8 cellular contexts compared by ENCODE assay signal in the genomic region with DNA sequence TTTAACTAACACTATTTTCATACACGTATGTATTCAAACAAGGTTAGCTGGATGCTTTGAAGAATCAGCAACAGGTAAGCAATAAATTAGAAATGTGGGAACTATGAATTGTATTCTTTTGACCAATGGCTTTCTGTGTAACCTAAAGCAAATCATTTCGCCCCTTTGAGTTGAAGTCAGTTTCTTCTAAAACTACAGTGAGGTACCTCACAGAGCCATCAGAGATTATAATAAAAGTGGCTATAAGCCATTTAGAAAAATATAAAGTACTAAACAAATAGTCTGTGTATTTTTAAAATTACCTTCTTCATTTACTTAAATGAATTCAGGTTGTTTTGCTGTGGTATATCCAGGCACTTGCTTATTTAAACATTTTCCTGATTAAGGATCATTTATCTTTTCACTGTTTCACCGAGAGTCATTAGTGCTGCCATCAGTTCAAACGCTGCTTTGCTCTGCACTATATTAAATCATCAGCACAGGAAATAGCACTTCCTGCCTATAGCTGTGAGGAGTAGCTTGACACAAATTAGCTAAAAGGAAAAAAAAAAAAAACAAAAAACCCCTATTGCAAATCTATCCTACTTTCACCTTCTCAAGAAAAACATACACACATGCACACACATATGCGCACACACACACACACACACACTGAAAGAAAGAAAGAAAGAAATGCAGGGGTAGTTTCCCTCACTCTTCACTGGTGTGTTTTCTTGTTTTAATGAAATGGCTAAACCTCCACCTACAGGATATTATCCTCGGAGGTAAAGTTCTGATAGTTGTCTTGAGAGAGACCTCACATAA. TPM values are rescaled to one million over a fixed set of nuclear protein-coding genes. Genes with fewer than 3 reads are reported as not detected.
DNase-seq lines count a peak whose midpoint lies in the region; ATAC-seq and TF ChIP-seq lines count a peak whose summit lies in the region.

No MANE protein-coding gene starts in this region.

- peak overlapping the region; percentile 46 for H3K4me3 Mint-ChIP-seq in central memory CD8-positive, alpha-beta T cell

- H3K27ac Mint-ChIP-seq in central memory CD8-positive, alpha-beta T cell (ENCODE audit: low read depth), result peak overlapping the region; percentile 77

- ATAC-seq in GM21515 (IDR thresholded peaks at IDR 0.05; ENCODE audit: unreplicated experiment) (peak; percentile 87), GM19397 (IDR thresholded peaks at IDR 0.05; ENCODE audit: unreplicated experiment) (no peak)
- peak; percentile 99 for ATAC-seq in central memory CD8-positive, alpha-beta T cell (replicated peaks; ENCODE audit: extremely low read depth, poor library complexity, severe bottlenecking)

- H3K27me3 Mint-ChIP-seq in central memory CD8-positive, alpha-beta T cell, result no peaks in the 10 kb centered on the region

- TF ChIP-seq CTCF in GM13976 (IDR thresholded peaks at IDR 0.05; ENCODE audit: borderline replicate concordance, control extremely low read depth, extremely low read depth, insufficient read depth, missing control alignments) (no peak), BE2C (IDR thresholded peaks at IDR 0.05; ENCODE audit: low read depth, low read length) (no peak)

- DNase-seq in GM13976 (ENCODE audit: low spot score) (peak; percentile 39), BE2C (no peak), epidermal melanocyte (ENCODE audit: insufficient read length, low spot score) (no peak), OCI-M2 (lab: John Stamatoyannopoulos, UW; ENCODE audit: unreplicated experiment) (no peak)
- peak; percentile 76 for DNase-seq in Jurkat, Clone E6-1 (ENCODE audit: low read depth, low spot score)
- no peak for DNase-seq in central memory CD8-positive, alpha-beta T cell (ENCODE audit: low spot score in 2 of 2)

- in situ Hi-C loops in GM13976 (cut with MboI; ENCODE audit: low sequenced_read_pairs, unreplicated experiment), result no loop called here

- H3K36me3 ChIP-seq in BE2C, result no peaks in the 10 kb centered on the region

- peaks cover 14% of the 10 kb centered on the region for H3K4me1 ChIP-seq in BE2C

- H3K4me3 ChIP-seq in Jurkat, Clone E6-1 (ENCODE audit: low read length), result peak overlapping the region; percentile 10
- H3K4me3 ChIP-seq in BE2C (ENCODE audit: low read depth, low read length), result no peak overlapping the region

- no peaks in the 10 kb centered on the region for H3K27me3 ChIP-seq in BE2C

- H3K4me1 Mint-ChIP-seq in central memory CD8-positive, alpha-beta T cell, result peaks cover 18% of the 10 kb centered on the region

- H3K9me3 Mint-ChIP-seq in central memory CD8-positive, alpha-beta T cell, result no peaks in the 10 kb centered on the region

- H3K36me3 Mint-ChIP-seq in central memory CD8-positive, alpha-beta T cell (ENCODE audit: insufficient read depth), result peaks cover 5% of the 10 kb centered on the region

- H3K9me3 ChIP-seq in BE2C, result no peaks in the 10 kb centered on the region

RNA-seq across cellular contexts. Expression of a gene that starts 39.8 kb away (rescaled TPM):
- not detected for polyA plus RNA-seq in Jurkat, Clone E6-1 (2012; ENCODE audit: insufficient read depth, insufficient read length)
- not detected for polyA plus RNA-seq in BE2C (2012; ENCODE audit: insufficient read depth, insufficient read length, low read depth)

Comparison
In these comparisons a context has a peak if more than half of its experiments do, and no peak if none do; other contexts are left out.
1. DNase-seq: peak in GM13976 (single experiment) and Jurkat, Clone E6-1 (single experiment); none in central memory CD8-positive, alpha-beta T cell (0 of 2), BE2C (single experiment), epidermal melanocyte (single experiment) and OCI-M2 (single experiment).